ENCODE assay signal across 28 cellular contexts in the genomic region with DNA sequence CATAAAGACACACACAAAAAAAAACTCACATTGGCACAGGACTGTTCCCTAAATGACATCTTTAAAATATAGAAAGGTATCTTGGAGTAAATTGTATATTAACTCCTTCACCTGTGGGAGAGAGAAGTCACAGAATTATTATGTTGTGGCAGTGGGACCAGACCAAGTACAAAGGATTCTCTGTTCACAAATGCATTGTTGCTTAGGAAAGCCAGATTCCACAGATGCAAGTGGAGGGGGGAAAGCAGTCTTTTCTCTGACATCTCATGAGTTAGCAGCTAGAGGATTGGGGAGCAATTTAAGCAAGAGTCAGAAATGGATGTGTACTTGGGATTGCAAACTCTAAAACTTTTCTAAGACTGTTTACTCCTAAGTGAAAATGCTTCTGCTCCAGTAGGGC. TPM values are rescaled to one million over a fixed set of nuclear protein-coding genes. Genes with fewer than 3 reads are reported as not detected.
DNase-seq lines count a peak whose midpoint lies in the region; ATAC-seq, FAIRE-seq and TF ChIP-seq lines count a peak whose summit lies in the region.
"Had no signal": no experiment of that assay in that cellular context is flagged by ENCODE, and none has a peak within 500 bp of the region (broad histone marks: within the 10 kb centered on the region; RNA-seq: fewer than 3 reads in every experiment).

No MANE protein-coding gene starts in this region.

- H3K27ac Mint-ChIP-seq in GM23338 (no peak overlapping the region), HFFc6 (no peak overlapping the region)
- H3K27ac Mint-ChIP-seq: CD4-positive, CD25-positive, alpha-beta regulatory T cell had no signal

- peaks cover 20% of the 10 kb centered on the region for H3K27me3 ChIP-seq in GM23338 (ENCODE audit: insufficient read depth)
- no peaks in the 10 kb centered on the region for H3K27me3 ChIP-seq in skeletal muscle tissue (ENCODE audit: control insufficient read depth in 3 of 3, insufficient read depth in 3 of 3, low read length in 3 of 3)

- no peaks in the 10 kb centered on the region; the same call in 1 of the 2 replicates for H3K4me1 ChIP-seq in GM23338 (ENCODE audit: insufficient read depth)
- H3K4me1 ChIP-seq in skeletal muscle tissue (ENCODE audit: control insufficient read depth in 3 of 3, insufficient read depth in 3 of 3, low read length in 3 of 3), result peaks cover 24 to 33% (median 26%) of the 10 kb centered on the region in 3 donors
- H3K4me1 ChIP-seq: BLaER1, HAP-1 had no signal

- no peak overlapping the region for H3K27ac ChIP-seq in GM23338 (ENCODE audit: low read depth)
- peak overlapping the region; percentile 39 for H3K27ac ChIP-seq in caudate nucleus (ENCODE audit: low read depth, low read length)
- H3K27ac ChIP-seq in skeletal muscle tissue (ENCODE audit: low read depth, low read length), result peak overlapping the region; percentile 37
- H3K27ac ChIP-seq: BLaER1, SK-N-MC had no signal

- H3K9me2 ChIP-seq in GM23338 (ENCODE audit: insufficient read depth), result no peaks in the 10 kb centered on the region

- no peaks in the 10 kb centered on the region for H4K20me1 ChIP-seq in GM23338 (replicated peaks; ENCODE audit: insufficient read depth)
- H4K20me1 ChIP-seq: BLaER1 had no signal

- no peak for FAIRE-seq in frontal cortex (lab: Jason Lieb, UNC)
- FAIRE-seq: A204.1, GM12892, GM18507 had no signal

- no peaks in the 10 kb centered on the region for H3K36me3 Mint-ChIP-seq in GM23338 (ENCODE audit: low read depth)
- H3K36me3 Mint-ChIP-seq in HFFc6 (ENCODE audit: low read depth), result peaks cover 6% of the 10 kb centered on the region; the same call in 1 of the 2 replicates
- H3K36me3 Mint-ChIP-seq: CD4-positive, CD25-positive, alpha-beta regulatory T cell had no signal

- TF ChIP-seq CTCF in GM23338 (conservative IDR thresholded peaks at IDR 0.05; ENCODE audit: low read depth in 2 of 2) (no peak), HFFc6 (IDR thresholded peaks at IDR 0.05) (no peak), GM13977 (IDR thresholded peaks at IDR 0.05; ENCODE audit: extremely low read depth, insufficient read depth, missing control alignments) (no peak)

- no peak for ATAC-seq in GM23338
- ATAC-seq in HG02623 (IDR thresholded peaks at IDR 0.05; ENCODE audit: unreplicated experiment), result no peak

- H3K4me2 ChIP-seq in GM23338, result no peak overlapping the region
- H3K4me2 ChIP-seq: BLaER1 had no signal

- peaks cover 17% of the 10 kb centered on the region for H3K27me3 Mint-ChIP-seq in GM23338 (ENCODE audit: insufficient read depth, low read depth, poor library complexity)
- H3K27me3 Mint-ChIP-seq in HFFc6 (ENCODE audit: insufficient read depth), result peaks cover 35% of the 10 kb centered on the region

- H3K4me1 Mint-ChIP-seq in GM23338, result peaks cover 6% of the 10 kb centered on the region; the same call in 2 of the 3 replicates
- peaks cover 31% of the 10 kb centered on the region for H3K4me1 Mint-ChIP-seq in HFFc6 (ENCODE audit: low read depth)

- H3K4me3 ChIP-seq in GM23338, result no peak overlapping the region
- no peak overlapping the region for H3K4me3 ChIP-seq in skeletal muscle tissue (ENCODE audit: low read length in 3 of 3)
- H3K4me3 ChIP-seq: BLaER1, HAP-1, SK-N-MC had no signal

- DNase-seq in GM23338 (ENCODE audit: low spot score) (no peak), caudate nucleus (lab: John Stamatoyannopoulos, UW) (no peak), medulla oblongata (ENCODE audit: extremely low spot score) (peak; percentile 51), HFFc6 (no peak), GM13977 (ENCODE audit: low spot score) (no peak), frontal cortex (ENCODE audit: low spot score in 2 of 2) (no peak)
- DNase-seq: CD4-positive, CD25-positive, alpha-beta regulatory T cell; DMS153; DND-41; GOT3; KG1; MM.1S; NCI-H1417; NCI-H1694 treated with DMSO at 0.1 percent for 48 hours; NCI-H2081; NCI-H226; NCI-H510A; NCI-H69; RPMI8226; SHP77 treated with DMSO at 0.1 percent for 48 hours had no signal

- in situ Hi-C loops in GM13977 (cut with MboI; ENCODE audit: low pct_unique_long_range_greater_than_20kb, low sequenced_read_pairs, unreplicated experiment), result loop anchor here (25.0 kb wide), 1 partner anchor 243 kb away; no protein-coding TSS in a partner anchor

- H3K9me3 Mint-ChIP-seq in GM23338 (no peaks in the 10 kb centered on the region; the same call in 2 of the 3 replicates), HFFc6 (peaks cover 7% of the 10 kb centered on the region)

- no peak overlapping the region for H3K4me3 Mint-ChIP-seq in GM23338
- H3K4me3 Mint-ChIP-seq in HFFc6, result no peak overlapping the region
- H3K4me3 Mint-ChIP-seq: CD4-positive, CD25-positive, alpha-beta regulatory T cell had no signal

- H3K36me3 ChIP-seq in GM23338 (ENCODE audit: insufficient read depth), result no peaks in the 10 kb centered on the region
- H3K36me3 ChIP-seq in skeletal muscle tissue (ENCODE audit: control insufficient read depth in 3 of 3, insufficient read depth in 3 of 3, low read length in 3 of 3), result no peaks in the 10 kb centered on the region
- H3K36me3 ChIP-seq: BLaER1, HAP-1 had no signal

- H3K9ac ChIP-seq in skeletal muscle tissue (ENCODE audit: low read depth in 1 of 3, low read length in 3 of 3), result peak overlapping the region in 1 of 3 donors; percentile 16
- H3K9ac ChIP-seq: BLaER1 had no signal

- no peaks in the 10 kb centered on the region for H3K9me3 ChIP-seq in skeletal muscle tissue (ENCODE audit: control insufficient read depth in 3 of 3, low read length in 3 of 3)
- H3K9me3 ChIP-seq: BLaER1, HAP-1 had no signal

- no peaks in the 10 kb centered on the region for H3K79me2 ChIP-seq in GM23338 (replicated peaks; ENCODE audit: insufficient read depth)

- H3F3A ChIP-seq in GM23338 (replicated peaks; ENCODE audit: low read depth), result no peaks in the 10 kb centered on the region

- peak overlapping the region; percentile 18; the same call in 1 of the 2 replicates for H2AFZ ChIP-seq in GM23338

TF ChIP-seq in GM23338, 12 proteins besides CTCF, POLR2A, EP300 and RAD21:
- TF ChIP-seq REST (IDR thresholded peaks at IDR 0.05; ENCODE audit: unreplicated experiment) (no peak), ZNF331 (CRISPR knock-in tag; IDR thresholded peaks at IDR 0.05; ENCODE audit: low read depth) (no peak)

RNA-seq across cellular contexts. Expression of gene PMP22, which starts 4.0 kb away (rescaled TPM):
- 1.6 and 2.2 TPM in 2 replicates for total RNA-seq in GM23338 (2014; rRNA removed; shearing (Covaris generic))
- polyA plus RNA-seq in GM23338 (2016; fragmentation: Nextera tagmentation; extraction: Ambion mirVana), result 0.94 and 1.2 TPM in 2 replicates
- total RNA-seq in skeletal muscle tissue, result 92.9 TPM
- total RNA-seq in HFFc6 (2021; fragmentation: NEBNext Ultra II Directional; extraction: Animal tissue kit (Norgen Biotek cat#: 25700)), result 10 to 100 TPM; 28.0 to 42.9 (median 34.0) TPM
- 9.4 TPM for total RNA-seq in frontal cortex
- total RNA-seq: CD4-positive, CD25-positive, alpha-beta regulatory T cell had no signal
- polyA plus RNA-seq: CD4-positive, CD25-positive, alpha-beta regulatory T cell had no signal
